ENCODE assay signal across 1 cellular context in genomic region chr7:49403844-49404243, GRCh38.
TF ChIP-seq lines count a peak whose summit lies in the region.

No MANE protein-coding gene starts in this region.

TF ChIP-seq in SK-N-SH treated with all-trans-retinoic acid at 6 μM for 48 hours, 23 proteins besides CTCF, POLR2A, EP300 and RAD21 (continued from another document):
- TF ChIP-seq PATZ1 (CRISPR knock-in tag; IDR thresholded peaks at IDR 0.05; ENCODE audit: borderline replicate concordance) (no peak), SNAI2 (CRISPR knock-in tag; IDR thresholded peaks at IDR 0.05) (no peak), GLIS3 (CRISPR knock-in tag; IDR thresholded peaks at IDR 0.05) (no peak)
- TF ChIP-seq, protein P1, sequence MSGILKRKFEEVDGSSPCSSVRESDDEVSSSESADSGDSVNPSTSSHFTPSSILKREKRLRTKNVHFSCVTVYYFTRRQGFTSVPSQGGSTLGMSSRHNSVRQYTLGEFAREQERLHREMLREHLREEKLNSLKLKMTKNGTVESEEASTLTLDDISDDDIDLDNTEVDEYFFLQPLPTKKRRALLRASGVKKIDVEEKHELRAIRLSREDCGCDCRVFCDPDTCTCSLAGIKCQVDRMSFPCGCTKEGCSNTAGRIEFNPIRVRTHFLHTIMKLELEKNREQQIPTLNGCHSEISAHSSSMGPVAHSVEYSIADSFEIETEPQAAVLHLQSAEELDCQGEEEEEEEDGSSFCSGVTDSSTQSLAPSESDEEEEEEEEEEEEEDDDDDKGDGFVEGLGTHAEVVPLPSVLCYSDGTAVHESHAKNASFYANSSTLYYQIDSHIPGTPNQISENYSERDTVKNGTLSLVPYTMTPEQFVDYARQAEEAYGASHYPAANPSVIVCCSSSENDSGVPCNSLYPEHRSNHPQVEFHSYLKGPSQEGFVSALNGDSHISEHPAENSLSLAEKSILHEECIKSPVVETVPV (CRISPR knock-in tag; IDR thresholded peaks at IDR 0.05), result no peak
